In genomic region chr11:117390743-117391142, GRCh38 we compare ENCODE assay signal across 28 cellular contexts.
"Had no signal": no experiment of that assay in that cellular context is flagged by ENCODE, and none has a peak within 500 bp of the region (broad histone marks: within the 10 kb centered on the region; RNA-seq: fewer than 3 reads in every experiment).

No MANE protein-coding gene starts in this region.

- H3K4me1 Mint-ChIP-seq: WTC11 had no signal

- H3K4me3 Mint-ChIP-seq: activated T-cell treated with anti-CD3 and anti-CD28 coated beads, Interleukin-2, amount 50 U/mL, for 4 hours; T-helper 1 cell treated with Interleukin-12 subunit alpha and Interleukin-12 subunit beta and Interleukin-4 antibody, amounts not matched to agents 30 μg/mL and 1 μg/mL, for 36 hours; WTC11 had no signal

- H3K9me3 Mint-ChIP-seq: activated naive CD4-positive, alpha-beta T cell treated with anti-CD3 and anti-CD28 coated beads, Interleukin-2, amount 50 U/mL, for 72 hours; activated T-cell treated with anti-CD3 and anti-CD28 coated beads, Interleukin-2, amount 50 U/mL, for 4 hours; T-helper 1 cell treated with Interleukin-12 subunit alpha and Interleukin-12 subunit beta and Interleukin-4 antibody, amounts not matched to agents 30 μg/mL and 1 μg/mL, for 36 hours; WTC11 had no signal

- DNase-seq: activated CD4-positive, alpha-beta T cell treated with anti-CD3 and anti-CD28 coated beads for 48 hours; activated CD4-positive, alpha-beta T cell treated with anti-CD3 and anti-CD28 coated beads, Interleukin-2, amount 50 U/mL, for 4 hours; activated CD4-positive, CD25-positive, alpha-beta regulatory T cell treated with anti-CD3 and anti-CD28 coated beads, Interleukin-2, amount 50 U/mL, for 72 hours; activated CD8-positive, alpha-beta memory T cell treated with anti-CD3 and anti-CD28 coated beads for 24 hours; activated effector memory CD4-positive, alpha-beta T cell treated with anti-CD3 and anti-CD28 coated beads, Interleukin-2, amount 50 U/mL, for 16 hours; activated naive CD4-positive, alpha-beta T cell treated with Interleukin-2 at 50 U/mL for 16 hours; activated T-cell treated with anti-CD3 and anti-CD28 coated beads, Interleukin-2, amount 50 U/mL, for 4 hours; brain microvascular endothelial cell; MG63; MV-4-11; NCI-H1092 treated with DMSO at 0.1 percent for 48 hours; NCI-H1417 treated with DMSO at 0.1 percent for 48 hours; NCI-H1694; NCI-H2029; NCI-H345; NCI-H510A; NCI-H526 treated with DMSO at 0.1 percent for 48 hours; NK-92 treated with Interleukin-12 subunit alpha and Interleukin-12 subunit beta, amount 100 ng/mL, for 24 hours; OCI-M1; Right ventricle myocardium superior; RPMI8226; T-helper 9 cell had no signal

- H3K9me3 ChIP-seq: MG63, SJSA1 had no signal

- H3K27ac ChIP-seq: brain microvascular endothelial cell, cardiac muscle cell, SJSA1 had no signal

- H3K4me3 ChIP-seq: cardiac muscle cell, MG63, SJSA1 had no signal

- ATAC-seq: activated naive CD4-positive, alpha-beta T cell treated with anti-CD3 and anti-CD28 coated beads, Interleukin-2, amount 50 U/mL, for 72 hours; activated T-cell treated with anti-CD3 and anti-CD28 coated beads, Interleukin-2, amount 50 U/mL, for 4 hours; Panc1; WTC11 had no signal

- H3K27me3 ChIP-seq: brain microvascular endothelial cell, cardiac muscle cell, MG63, SJSA1 had no signal

- H3K27ac Mint-ChIP-seq: T-helper 1 cell treated with Interleukin-12 subunit alpha and Interleukin-12 subunit beta and Interleukin-4 antibody, amounts not matched to agents 30 μg/mL and 1 μg/mL, for 36 hours; WTC11 had no signal
